Comparison of ENCODE assay signal across 1 cellular context in the genomic region with DNA sequence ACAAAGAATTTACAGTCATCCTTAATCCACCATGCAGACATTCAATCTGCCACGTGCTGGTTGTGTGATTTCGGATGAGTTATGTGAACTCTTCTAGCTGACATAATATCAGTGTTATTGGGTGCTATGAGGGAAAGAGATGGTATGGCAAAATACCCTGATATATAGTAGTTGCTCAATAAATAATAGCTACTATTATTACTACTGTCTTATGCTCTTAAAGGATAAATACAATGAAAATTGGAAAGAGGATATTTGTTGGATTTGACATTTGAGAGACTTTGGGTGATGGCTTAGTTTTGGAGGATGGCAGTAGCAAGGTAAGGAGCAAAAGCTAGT.
A peak's percentile ranks its signal among the peaks of the same experiment; 100 is the strongest.
TF ChIP-seq lines count a peak whose summit lies in the region.

No MANE protein-coding gene starts in this region.

TF ChIP-seq in K562, 482 proteins besides CTCF, POLR2A, EP300 and RAD21 (continued from another document and continues in another):
- TF ChIP-seq, protein P1, sequence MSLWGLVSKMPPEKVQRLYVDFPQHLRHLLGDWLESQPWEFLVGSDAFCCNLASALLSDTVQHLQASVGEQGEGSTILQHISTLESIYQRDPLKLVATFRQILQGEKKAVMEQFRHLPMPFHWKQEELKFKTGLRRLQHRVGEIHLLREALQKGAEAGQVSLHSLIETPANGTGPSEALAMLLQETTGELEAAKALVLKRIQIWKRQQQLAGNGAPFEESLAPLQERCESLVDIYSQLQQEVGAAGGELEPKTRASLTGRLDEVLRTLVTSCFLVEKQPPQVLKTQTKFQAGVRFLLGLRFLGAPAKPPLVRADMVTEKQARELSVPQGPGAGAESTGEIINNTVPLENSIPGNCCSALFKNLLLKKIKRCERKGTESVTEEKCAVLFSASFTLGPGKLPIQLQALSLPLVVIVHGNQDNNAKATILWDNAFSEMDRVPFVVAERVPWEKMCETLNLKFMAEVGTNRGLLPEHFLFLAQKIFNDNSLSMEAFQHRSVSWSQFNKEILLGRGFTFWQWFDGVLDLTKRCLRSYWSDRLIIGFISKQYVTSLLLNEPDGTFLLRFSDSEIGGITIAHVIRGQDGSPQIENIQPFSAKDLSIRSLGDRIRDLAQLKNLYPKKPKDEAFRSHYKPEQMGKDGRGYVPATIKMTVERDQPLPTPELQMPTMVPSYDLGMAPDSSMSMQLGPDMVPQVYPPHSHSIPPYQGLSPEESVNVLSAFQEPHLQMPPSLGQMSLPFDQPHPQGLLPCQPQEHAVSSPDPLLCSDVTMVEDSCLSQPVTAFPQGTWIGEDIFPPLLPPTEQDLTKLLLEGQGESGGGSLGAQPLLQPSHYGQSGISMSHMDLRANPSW (CRISPR knock-in tag; IDR thresholded peaks at IDR 0.05) = no peak
- TF ChIP-seq NEUROD1 (IDR thresholded peaks at IDR 0.05; ENCODE audit: borderline replicate concordance, low read depth, low read length, partially characterized antibody) (no peak), HDAC1 (IDR thresholded peaks at IDR 0.05) (0 out of 4 replicates have a peak, but pooled peaks of 1 of the 2 experiments have one; percentile 6), SMAD2 (IDR thresholded peaks at IDR 0.05; ENCODE audit: low read depth, low read length) (no peak), SIN3B (IDR thresholded peaks at IDR 0.05; ENCODE audit: low read depth) (no peak), NRF1 (conservative IDR thresholded peaks at IDR 0.05 in 1 of 2, IDR thresholded peaks at IDR 0.05 in 1 of 2) (no peak), NFRKB (IDR thresholded peaks at IDR 0.05; ENCODE audit: low read depth) (no peak), XRCC3 (IDR thresholded peaks at IDR 0.05) (no peak), HCFC1 (IDR thresholded peaks at IDR 0.05; ENCODE audit: low read depth, low read length) (no peak), NR4A1 (CRISPR knock-in tag; IDR thresholded peaks at IDR 0.05) (no peak), NR4A1 (tag; IDR thresholded peaks at IDR 0.05) (no peak), BRF1 (IDR thresholded peaks at IDR 0.05; ENCODE audit: borderline replicate concordance, extremely low read depth, insufficient read length) (no peak), GABPA (tag; conservative IDR thresholded peaks at IDR 0.05; ENCODE audit: low read depth) (no peak), ZNF561 (CRISPR knock-in tag; conservative IDR thresholded peaks at IDR 0.05) (no peak), ZC3H8 (IDR thresholded peaks at IDR 0.05) (no peak), POLR2H (tag; IDR thresholded peaks at IDR 0.05; ENCODE audit: low read depth) (no peak), ZNF431 (CRISPR knock-in tag; IDR thresholded peaks at IDR 0.05) (no peak), CHD2 (IDR thresholded peaks at IDR 0.05; ENCODE audit: low read depth, low read length) (no peak), MEIS2 (IDR thresholded peaks at IDR 0.05; ENCODE audit: partially characterized antibody) (peak; percentile 57), STAG1 (CRISPR knock-in tag; IDR thresholded peaks at IDR 0.05; ENCODE audit: borderline replicate concordance) (no peak), CBFB (CRISPR knock-in tag; IDR thresholded peaks at IDR 0.05) (no peak), KDM5B (IDR thresholded peaks at IDR 0.05; ENCODE audit: insufficient replicate concordance, low read depth, low read length) (no peak), ARHGAP35 (IDR thresholded peaks at IDR 0.05; ENCODE audit: partially characterized antibody) (peak; percentile 58), E2F3 (CRISPR knock-in tag; IDR thresholded peaks at IDR 0.05) (no peak), L3MBTL2 (IDR thresholded peaks at IDR 0.05) (no peak)
- TF ChIP-seq, protein P2, sequence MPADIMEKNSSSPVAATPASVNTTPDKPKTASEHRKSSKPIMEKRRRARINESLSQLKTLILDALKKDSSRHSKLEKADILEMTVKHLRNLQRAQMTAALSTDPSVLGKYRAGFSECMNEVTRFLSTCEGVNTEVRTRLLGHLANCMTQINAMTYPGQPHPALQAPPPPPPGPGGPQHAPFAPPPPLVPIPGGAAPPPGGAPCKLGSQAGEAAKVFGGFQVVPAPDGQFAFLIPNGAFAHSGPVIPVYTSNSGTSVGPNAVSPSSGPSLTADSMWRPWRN (IDR thresholded peaks at IDR 0.05; ENCODE audit: low read depth) = 0 out of 2 replicates have a peak, but pooled peaks have one; percentile 21
- TF ChIP-seq, protein P3, sequence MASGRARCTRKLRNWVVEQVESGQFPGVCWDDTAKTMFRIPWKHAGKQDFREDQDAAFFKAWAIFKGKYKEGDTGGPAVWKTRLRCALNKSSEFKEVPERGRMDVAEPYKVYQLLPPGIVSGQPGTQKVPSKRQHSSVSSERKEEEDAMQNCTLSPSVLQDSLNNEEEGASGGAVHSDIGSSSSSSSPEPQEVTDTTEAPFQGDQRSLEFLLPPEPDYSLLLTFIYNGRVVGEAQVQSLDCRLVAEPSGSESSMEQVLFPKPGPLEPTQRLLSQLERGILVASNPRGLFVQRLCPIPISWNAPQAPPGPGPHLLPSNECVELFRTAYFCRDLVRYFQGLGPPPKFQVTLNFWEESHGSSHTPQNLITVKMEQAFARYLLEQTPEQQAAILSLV (tag; IDR thresholded peaks at IDR 0.05) = no peak
- TF ChIP-seq, protein P4, sequence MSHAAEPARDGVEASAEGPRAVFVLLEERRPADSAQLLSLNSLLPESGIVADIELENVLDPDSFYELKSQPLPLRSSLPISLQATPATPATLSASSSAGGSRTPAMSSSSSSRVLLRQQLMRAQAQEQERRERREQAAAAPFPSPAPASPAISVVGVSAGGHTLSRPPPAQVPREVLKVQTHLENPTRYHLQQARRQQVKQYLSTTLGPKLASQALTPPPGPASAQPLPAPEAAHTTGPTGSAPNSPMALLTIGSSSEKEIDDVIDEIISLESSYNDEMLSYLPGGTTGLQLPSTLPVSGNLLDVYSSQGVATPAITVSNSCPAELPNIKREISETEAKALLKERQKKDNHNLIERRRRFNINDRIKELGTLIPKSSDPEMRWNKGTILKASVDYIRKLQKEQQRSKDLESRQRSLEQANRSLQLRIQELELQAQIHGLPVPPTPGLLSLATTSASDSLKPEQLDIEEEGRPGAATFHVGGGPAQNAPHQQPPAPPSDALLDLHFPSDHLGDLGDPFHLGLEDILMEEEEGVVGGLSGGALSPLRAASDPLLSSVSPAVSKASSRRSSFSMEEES (CRISPR knock-in tag; IDR thresholded peaks at IDR 0.05) = no peak
- TF ChIP-seq, protein P5, sequence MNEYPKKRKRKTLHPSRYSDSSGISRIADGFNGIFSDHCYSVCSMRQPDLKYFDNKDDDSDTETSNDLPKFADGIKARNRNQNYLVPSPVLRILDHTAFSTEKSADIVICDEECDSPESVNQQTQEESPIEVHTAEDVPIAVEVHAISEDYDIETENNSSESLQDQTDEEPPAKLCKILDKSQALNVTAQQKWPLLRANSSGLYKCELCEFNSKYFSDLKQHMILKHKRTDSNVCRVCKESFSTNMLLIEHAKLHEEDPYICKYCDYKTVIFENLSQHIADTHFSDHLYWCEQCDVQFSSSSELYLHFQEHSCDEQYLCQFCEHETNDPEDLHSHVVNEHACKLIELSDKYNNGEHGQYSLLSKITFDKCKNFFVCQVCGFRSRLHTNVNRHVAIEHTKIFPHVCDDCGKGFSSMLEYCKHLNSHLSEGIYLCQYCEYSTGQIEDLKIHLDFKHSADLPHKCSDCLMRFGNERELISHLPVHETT (CRISPR knock-in tag; conservative IDR thresholded peaks at IDR 0.05 in 1 of 2, IDR thresholded peaks at IDR 0.05 in 1 of 2) = no peak
- TF ChIP-seq, protein P6, sequence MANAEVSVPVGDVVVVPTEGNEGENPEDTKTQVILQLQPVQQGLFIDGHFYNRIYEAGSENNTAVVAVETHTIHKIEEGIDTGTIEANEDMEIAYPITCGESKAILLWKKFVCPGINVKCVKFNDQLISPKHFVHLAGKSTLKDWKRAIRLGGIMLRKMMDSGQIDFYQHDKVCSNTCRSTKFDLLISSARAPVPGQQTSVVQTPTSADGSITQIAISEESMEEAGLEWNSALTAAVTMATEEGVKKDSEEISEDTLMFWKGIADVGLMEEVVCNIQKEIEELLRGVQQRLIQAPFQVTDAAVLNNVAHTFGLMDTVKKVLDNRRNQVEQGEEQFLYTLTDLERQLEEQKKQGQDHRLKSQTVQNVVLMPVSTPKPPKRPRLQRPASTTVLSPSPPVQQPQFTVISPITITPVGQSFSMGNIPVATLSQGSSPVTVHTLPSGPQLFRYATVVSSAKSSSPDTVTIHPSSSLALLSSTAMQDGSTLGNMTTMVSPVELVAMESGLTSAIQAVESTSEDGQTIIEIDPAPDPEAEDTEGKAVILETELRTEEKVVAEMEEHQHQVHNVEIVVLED (CRISPR knock-in tag; IDR thresholded peaks at IDR 0.05) = no peak
- TF ChIP-seq, protein P7, sequence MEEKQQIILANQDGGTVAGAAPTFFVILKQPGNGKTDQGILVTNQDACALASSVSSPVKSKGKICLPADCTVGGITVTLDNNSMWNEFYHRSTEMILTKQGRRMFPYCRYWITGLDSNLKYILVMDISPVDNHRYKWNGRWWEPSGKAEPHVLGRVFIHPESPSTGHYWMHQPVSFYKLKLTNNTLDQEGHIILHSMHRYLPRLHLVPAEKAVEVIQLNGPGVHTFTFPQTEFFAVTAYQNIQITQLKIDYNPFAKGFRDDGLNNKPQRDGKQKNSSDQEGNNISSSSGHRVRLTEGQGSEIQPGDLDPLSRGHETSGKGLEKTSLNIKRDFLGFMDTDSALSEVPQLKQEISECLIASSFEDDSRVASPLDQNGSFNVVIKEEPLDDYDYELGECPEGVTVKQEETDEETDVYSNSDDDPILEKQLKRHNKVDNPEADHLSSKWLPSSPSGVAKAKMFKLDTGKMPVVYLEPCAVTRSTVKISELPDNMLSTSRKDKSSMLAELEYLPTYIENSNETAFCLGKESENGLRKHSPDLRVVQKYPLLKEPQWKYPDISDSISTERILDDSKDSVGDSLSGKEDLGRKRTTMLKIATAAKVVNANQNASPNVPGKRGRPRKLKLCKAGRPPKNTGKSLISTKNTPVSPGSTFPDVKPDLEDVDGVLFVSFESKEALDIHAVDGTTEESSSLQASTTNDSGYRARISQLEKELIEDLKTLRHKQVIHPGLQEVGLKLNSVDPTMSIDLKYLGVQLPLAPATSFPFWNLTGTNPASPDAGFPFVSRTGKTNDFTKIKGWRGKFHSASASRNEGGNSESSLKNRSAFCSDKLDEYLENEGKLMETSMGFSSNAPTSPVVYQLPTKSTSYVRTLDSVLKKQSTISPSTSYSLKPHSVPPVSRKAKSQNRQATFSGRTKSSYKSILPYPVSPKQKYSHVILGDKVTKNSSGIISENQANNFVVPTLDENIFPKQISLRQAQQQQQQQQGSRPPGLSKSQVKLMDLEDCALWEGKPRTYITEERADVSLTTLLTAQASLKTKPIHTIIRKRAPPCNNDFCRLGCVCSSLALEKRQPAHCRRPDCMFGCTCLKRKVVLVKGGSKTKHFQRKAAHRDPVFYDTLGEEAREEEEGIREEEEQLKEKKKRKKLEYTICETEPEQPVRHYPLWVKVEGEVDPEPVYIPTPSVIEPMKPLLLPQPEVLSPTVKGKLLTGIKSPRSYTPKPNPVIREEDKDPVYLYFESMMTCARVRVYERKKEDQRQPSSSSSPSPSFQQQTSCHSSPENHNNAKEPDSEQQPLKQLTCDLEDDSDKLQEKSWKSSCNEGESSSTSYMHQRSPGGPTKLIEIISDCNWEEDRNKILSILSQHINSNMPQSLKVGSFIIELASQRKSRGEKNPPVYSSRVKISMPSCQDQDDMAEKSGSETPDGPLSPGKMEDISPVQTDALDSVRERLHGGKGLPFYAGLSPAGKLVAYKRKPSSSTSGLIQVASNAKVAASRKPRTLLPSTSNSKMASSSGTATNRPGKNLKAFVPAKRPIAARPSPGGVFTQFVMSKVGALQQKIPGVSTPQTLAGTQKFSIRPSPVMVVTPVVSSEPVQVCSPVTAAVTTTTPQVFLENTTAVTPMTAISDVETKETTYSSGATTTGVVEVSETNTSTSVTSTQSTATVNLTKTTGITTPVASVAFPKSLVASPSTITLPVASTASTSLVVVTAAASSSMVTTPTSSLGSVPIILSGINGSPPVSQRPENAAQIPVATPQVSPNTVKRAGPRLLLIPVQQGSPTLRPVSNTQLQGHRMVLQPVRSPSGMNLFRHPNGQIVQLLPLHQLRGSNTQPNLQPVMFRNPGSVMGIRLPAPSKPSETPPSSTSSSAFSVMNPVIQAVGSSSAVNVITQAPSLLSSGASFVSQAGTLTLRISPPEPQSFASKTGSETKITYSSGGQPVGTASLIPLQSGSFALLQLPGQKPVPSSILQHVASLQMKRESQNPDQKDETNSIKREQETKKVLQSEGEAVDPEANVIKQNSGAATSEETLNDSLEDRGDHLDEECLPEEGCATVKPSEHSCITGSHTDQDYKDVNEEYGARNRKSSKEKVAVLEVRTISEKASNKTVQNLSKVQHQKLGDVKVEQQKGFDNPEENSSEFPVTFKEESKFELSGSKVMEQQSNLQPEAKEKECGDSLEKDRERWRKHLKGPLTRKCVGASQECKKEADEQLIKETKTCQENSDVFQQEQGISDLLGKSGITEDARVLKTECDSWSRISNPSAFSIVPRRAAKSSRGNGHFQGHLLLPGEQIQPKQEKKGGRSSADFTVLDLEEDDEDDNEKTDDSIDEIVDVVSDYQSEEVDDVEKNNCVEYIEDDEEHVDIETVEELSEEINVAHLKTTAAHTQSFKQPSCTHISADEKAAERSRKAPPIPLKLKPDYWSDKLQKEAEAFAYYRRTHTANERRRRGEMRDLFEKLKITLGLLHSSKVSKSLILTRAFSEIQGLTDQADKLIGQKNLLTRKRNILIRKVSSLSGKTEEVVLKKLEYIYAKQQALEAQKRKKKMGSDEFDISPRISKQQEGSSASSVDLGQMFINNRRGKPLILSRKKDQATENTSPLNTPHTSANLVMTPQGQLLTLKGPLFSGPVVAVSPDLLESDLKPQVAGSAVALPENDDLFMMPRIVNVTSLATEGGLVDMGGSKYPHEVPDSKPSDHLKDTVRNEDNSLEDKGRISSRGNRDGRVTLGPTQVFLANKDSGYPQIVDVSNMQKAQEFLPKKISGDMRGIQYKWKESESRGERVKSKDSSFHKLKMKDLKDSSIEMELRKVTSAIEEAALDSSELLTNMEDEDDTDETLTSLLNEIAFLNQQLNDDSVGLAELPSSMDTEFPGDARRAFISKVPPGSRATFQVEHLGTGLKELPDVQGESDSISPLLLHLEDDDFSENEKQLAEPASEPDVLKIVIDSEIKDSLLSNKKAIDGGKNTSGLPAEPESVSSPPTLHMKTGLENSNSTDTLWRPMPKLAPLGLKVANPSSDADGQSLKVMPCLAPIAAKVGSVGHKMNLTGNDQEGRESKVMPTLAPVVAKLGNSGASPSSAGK (IDR thresholded peaks at IDR 0.05) = 0 out of 2 replicates have a peak, but pooled peaks have one; percentile 45
- TF ChIP-seq, protein P8, sequence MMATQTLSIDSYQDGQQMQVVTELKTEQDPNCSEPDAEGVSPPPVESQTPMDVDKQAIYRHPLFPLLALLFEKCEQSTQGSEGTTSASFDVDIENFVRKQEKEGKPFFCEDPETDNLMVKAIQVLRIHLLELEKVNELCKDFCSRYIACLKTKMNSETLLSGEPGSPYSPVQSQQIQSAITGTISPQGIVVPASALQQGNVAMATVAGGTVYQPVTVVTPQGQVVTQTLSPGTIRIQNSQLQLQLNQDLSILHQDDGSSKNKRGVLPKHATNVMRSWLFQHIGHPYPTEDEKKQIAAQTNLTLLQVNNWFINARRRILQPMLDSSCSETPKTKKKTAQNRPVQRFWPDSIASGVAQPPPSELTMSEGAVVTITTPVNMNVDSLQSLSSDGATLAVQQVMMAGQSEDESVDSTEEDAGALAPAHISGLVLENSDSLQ (IDR thresholded peaks at IDR 0.05) = 0 out of 2 replicates have a peak, but pooled peaks have one; percentile 8
